ENCODE assay signal across 1 cellular context in the genomic region with DNA sequence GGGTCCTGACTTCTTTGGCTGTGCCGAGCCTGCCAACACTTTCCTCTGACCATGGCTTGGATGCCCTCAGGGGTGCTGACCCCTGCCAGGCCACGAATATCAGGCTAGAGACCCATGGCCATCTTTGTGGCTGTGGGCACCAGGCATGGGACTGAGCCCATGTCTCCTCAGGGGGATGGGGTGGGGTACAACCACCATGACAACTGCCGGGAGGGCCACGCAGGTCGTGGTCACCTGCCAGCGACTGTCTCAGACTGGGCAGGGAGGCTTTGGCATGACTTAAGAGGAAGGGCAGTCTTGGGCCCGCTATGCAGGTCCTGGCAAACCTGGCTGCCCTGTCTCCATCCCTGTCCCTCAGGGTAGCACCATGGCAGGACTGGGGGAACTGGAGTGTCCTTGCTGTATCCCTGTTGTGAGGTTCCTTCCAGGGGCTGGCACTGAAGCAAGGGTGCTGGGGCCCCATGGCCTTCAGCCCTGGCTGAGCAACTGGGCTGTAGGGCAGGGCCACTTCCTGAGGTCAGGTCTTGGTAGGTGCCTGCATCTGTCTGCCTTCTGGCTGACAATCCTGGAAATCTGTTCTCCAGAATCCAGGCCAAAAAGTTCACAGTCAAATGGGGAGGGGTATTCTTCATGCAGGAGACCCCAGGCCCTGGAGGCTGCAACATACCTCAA.
TF ChIP-seq lines count a peak whose summit lies in the region.

No MANE protein-coding gene starts in this region.

TF ChIP-seq in HepG2, 621 proteins besides CTCF, POLR2A, EP300 and RAD21 (continues in another document):
- TF ChIP-seq CC2D1A (CRISPR knock-in tag; IDR thresholded peaks at IDR 0.05) = no peak
- no peak for TF ChIP-seq ZNF451 (CRISPR knock-in tag; IDR thresholded peaks at IDR 0.05)
- TF ChIP-seq ZNF234 (CRISPR knock-in tag; conservative IDR thresholded peaks at IDR 0.05) = no peak
- TF ChIP-seq, protein P1, sequence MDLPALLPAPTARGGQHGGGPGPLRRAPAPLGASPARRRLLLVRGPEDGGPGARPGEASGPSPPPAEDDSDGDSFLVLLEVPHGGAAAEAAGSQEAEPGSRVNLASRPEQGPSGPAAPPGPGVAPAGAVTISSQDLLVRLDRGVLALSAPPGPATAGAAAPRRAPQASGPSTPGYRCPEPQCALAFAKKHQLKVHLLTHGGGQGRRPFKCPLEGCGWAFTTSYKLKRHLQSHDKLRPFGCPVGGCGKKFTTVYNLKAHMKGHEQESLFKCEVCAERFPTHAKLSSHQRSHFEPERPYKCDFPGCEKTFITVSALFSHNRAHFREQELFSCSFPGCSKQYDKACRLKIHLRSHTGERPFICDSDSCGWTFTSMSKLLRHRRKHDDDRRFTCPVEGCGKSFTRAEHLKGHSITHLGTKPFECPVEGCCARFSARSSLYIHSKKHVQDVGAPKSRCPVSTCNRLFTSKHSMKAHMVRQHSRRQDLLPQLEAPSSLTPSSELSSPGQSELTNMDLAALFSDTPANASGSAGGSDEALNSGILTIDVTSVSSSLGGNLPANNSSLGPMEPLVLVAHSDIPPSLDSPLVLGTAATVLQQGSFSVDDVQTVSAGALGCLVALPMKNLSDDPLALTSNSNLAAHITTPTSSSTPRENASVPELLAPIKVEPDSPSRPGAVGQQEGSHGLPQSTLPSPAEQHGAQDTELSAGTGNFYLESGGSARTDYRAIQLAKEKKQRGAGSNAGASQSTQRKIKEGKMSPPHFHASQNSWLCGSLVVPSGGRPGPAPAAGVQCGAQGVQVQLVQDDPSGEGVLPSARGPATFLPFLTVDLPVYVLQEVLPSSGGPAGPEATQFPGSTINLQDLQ (CRISPR knock-in tag; IDR thresholded peaks at IDR 0.05) = no peak
- TF ChIP-seq, protein P2, sequence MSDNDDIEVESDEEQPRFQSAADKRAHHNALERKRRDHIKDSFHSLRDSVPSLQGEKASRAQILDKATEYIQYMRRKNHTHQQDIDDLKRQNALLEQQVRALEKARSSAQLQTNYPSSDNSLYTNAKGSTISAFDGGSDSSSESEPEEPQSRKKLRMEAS (IDR thresholded peaks at IDR 0.05) = no peak; the same call in 1 of the 2 replicates
- no peak for TF ChIP-seq CCDC6 (CRISPR knock-in tag; IDR thresholded peaks at IDR 0.05)
- TF ChIP-seq, protein P3, sequence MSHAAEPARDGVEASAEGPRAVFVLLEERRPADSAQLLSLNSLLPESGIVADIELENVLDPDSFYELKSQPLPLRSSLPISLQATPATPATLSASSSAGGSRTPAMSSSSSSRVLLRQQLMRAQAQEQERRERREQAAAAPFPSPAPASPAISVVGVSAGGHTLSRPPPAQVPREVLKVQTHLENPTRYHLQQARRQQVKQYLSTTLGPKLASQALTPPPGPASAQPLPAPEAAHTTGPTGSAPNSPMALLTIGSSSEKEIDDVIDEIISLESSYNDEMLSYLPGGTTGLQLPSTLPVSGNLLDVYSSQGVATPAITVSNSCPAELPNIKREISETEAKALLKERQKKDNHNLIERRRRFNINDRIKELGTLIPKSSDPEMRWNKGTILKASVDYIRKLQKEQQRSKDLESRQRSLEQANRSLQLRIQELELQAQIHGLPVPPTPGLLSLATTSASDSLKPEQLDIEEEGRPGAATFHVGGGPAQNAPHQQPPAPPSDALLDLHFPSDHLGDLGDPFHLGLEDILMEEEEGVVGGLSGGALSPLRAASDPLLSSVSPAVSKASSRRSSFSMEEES (CRISPR knock-in tag; IDR thresholded peaks at IDR 0.05) = no peak
- no peak for TF ChIP-seq ZBTB1 (CRISPR knock-in tag; IDR thresholded peaks at IDR 0.05; ENCODE audit: borderline replicate concordance)
- TF ChIP-seq ZNF563 (CRISPR knock-in tag; IDR thresholded peaks at IDR 0.05) = no peak
- TF ChIP-seq, protein P4, sequence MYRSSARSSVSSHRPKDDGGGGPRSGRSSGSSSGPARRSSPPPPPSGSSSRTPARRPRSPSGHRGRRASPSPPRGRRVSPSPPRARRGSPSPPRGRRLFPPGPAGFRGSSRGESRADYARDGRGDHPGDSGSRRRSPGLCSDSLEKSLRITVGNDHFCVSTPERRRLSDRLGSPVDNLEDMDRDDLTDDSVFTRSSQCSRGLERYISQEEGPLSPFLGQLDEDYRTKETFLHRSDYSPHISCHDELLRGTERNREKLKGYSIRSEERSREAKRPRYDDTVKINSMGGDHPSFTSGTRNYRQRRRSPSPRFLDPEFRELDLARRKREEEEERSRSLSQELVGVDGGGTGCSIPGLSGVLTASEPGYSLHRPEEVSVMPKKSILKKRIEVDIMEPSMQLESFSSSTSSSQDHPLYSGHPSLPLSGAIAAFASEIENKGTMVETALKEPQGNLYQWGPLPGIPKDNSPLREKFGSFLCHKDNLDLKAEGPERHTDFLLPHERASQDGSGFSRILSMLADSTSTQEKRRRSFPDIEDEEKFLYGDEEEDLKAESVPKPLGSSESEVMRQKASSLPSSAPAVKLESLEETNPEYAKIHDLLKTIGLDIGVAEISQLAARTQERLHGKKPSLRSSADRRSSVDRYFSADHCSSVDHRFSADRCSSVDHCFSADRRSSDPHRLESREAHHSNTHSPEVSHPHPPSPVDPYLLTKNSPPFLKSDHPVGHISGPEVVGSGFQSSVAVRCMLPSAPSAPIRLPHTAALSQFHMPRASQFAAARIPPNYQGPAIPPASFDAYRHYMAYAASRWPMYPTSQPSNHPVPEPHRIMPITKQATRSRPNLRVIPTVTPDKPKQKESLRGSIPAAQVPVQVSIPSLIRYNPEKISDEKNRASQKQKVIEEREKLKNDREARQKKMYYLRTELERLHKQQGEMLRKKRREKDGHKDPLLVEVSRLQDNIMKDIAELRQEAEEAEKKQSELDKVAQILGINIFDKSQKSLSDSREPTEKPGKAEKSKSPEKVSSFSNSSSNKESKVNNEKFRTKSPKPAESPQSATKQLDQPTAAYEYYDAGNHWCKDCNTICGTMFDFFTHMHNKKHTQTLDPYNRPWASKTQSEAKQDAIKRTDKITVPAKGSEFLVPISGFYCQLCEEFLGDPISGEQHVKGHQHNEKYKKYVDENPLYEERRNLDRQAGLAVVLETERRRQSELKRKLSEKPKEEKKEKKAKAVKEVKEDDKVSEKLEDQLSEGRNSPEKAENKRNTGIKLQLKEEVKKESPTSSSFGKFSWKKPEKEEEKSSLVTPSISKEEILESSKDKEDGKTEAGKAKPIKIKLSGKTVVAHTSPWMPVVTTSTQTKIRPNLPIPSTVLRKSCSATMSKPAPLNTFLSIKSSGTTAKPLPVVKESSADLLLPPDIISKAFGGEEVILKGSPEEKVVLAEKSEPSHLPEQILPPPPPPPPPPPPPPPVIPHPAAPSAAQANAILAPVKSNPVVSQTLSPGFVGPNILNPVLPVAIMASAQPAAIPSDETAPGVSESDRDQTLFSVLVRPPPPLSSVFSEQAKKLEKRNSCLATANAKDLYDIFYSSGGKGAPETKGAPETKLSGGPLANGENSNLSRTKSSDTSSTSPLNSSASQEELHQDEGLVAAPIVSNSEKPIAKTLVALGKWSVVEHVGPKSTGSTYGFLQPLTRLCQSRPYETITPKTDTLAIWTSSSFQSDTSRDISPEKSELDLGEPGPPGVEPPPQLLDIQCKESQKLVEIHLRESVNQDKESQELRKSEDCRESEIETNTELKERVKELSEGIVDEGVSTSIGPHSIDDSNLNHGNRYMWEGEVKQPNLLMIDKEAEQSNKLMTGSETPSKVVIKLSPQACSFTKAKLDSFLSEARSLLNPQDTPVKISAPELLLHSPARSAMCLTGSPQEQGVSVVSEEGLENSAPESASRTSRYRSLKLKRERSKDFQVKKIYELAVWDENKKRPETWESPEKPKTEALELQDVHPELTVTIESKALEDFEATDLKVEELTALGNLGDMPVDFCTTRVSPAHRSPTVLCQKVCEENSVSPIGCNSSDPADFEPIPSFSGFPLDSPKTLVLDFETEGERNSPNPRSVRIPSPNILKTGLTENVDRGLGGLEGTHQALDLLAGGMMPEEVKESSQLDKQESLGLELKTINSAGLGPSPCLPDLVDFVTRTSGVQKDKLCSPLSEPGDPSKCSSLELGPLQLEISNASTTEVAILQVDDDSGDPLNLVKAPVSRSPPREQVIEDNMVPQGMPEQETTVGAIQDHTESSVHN (CRISPR knock-in tag; IDR thresholded peaks at IDR 0.05) = no peak
- TF ChIP-seq ZNF547 (CRISPR knock-in tag; IDR thresholded peaks at IDR 0.05) = no peak
- TF ChIP-seq ZNF331 (CRISPR knock-in tag; IDR thresholded peaks at IDR 0.05) = no peak
- TF ChIP-seq, protein P5, sequence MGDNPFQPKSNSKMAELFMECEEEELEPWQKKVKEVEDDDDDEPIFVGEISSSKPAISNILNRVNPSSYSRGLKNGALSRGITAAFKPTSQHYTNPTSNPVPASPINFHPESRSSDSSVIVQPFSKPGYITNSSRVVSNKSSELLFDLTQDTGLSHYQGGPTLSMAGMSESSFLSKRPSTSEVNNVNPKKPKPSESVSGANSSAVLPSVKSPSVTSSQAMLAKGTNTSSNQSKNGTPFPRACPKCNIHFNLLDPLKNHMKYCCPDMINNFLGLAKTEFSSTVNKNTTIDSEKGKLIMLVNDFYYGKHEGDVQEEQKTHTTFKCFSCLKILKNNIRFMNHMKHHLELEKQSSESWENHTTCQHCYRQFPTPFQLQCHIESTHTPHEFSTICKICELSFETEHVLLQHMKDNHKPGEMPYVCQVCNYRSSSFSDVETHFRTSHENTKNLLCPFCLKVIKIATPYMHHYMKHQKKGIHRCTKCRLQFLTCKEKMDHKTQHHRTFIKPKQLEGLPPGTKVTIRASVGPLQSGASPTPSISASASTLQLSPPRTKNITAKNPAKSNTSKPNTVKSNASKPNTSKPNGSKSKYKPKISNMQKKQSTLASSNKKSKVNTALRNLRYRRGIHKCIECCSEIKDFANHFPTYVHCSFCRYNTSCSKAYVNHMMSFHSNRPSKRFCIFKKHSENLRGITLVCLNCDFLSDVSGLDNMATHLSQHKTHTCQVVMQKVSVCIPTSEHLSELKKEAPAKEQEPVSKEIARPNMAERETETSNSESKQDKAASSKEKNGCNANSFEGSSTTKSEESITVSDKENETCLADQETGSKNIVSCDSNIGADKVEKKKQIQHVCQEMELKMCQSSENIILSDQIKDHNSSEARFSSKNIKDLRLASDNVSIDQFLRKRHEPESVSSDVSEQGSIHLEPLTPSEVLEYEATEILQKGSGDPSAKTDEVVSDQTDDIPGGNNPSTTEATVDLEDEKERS (CRISPR knock-in tag; IDR thresholded peaks at IDR 0.05) = no peak
- TF ChIP-seq ZBTB20 (CRISPR knock-in tag; IDR thresholded peaks at IDR 0.05; ENCODE audit: borderline replicate concordance, low read depth) = no peak
- TF ChIP-seq, protein P6, sequence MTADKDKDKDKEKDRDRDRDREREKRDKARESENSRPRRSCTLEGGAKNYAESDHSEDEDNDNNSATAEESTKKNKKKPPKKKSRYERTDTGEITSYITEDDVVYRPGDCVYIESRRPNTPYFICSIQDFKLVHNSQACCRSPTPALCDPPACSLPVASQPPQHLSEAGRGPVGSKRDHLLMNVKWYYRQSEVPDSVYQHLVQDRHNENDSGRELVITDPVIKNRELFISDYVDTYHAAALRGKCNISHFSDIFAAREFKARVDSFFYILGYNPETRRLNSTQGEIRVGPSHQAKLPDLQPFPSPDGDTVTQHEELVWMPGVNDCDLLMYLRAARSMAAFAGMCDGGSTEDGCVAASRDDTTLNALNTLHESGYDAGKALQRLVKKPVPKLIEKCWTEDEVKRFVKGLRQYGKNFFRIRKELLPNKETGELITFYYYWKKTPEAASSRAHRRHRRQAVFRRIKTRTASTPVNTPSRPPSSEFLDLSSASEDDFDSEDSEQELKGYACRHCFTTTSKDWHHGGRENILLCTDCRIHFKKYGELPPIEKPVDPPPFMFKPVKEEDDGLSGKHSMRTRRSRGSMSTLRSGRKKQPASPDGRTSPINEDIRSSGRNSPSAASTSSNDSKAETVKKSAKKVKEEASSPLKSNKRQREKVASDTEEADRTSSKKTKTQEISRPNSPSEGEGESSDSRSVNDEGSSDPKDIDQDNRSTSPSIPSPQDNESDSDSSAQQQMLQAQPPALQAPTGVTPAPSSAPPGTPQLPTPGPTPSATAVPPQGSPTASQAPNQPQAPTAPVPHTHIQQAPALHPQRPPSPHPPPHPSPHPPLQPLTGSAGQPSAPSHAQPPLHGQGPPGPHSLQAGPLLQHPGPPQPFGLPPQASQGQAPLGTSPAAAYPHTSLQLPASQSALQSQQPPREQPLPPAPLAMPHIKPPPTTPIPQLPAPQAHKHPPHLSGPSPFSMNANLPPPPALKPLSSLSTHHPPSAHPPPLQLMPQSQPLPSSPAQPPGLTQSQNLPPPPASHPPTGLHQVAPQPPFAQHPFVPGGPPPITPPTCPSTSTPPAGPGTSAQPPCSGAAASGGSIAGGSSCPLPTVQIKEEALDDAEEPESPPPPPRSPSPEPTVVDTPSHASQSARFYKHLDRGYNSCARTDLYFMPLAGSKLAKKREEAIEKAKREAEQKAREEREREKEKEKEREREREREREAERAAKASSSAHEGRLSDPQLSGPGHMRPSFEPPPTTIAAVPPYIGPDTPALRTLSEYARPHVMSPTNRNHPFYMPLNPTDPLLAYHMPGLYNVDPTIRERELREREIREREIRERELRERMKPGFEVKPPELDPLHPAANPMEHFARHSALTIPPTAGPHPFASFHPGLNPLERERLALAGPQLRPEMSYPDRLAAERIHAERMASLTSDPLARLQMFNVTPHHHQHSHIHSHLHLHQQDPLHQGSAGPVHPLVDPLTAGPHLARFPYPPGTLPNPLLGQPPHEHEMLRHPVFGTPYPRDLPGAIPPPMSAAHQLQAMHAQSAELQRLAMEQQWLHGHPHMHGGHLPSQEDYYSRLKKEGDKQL (CRISPR knock-in tag; IDR thresholded peaks at IDR 0.05; ENCODE audit: low read depth) = no peak
- no peak for TF ChIP-seq KDM5A (IDR thresholded peaks at IDR 0.05; ENCODE audit: borderline replicate concordance, low read length)
- no peak for TF ChIP-seq ZC3H13 (CRISPR knock-in tag; IDR thresholded peaks at IDR 0.05)
- peak; percentile 8; the same call in 1 of the 2 replicates for TF ChIP-seq NR2F6 (IDR thresholded peaks at IDR 0.05)
- TF ChIP-seq NR2F6 (CRISPR knock-in tag; IDR thresholded peaks at IDR 0.05) = no peak
- no peak for TF ChIP-seq HNRNPK (IDR thresholded peaks at IDR 0.05; ENCODE audit: low read depth, low read length, poor library complexity, severe bottlenecking)
- no peak for TF ChIP-seq ZNF782 (CRISPR knock-in tag; IDR thresholded peaks at IDR 0.05; ENCODE audit: borderline replicate concordance)
- TF ChIP-seq HNRNPL (IDR thresholded peaks at IDR 0.05; ENCODE audit: low read depth, low read length) = 0 out of 2 replicates have a peak, but pooled peaks have one; percentile 30
- TF ChIP-seq ZNF484 (CRISPR knock-in tag; IDR thresholded peaks at IDR 0.05; ENCODE audit: borderline replicate concordance, low read depth) = no peak
- 0 out of 2 replicates have a peak, but pooled peaks have one; percentile 36 for TF ChIP-seq NRL (CRISPR knock-in tag; IDR thresholded peaks at IDR 0.05; ENCODE audit: borderline replicate concordance)
- no peak for TF ChIP-seq MATR3 (CRISPR knock-in tag; IDR thresholded peaks at IDR 0.05)
- TF ChIP-seq SRSF4 (IDR thresholded peaks at IDR 0.05; ENCODE audit: low read depth, low read length, poor library complexity, severe bottlenecking) = no peak
- TF ChIP-seq RFX1 (IDR thresholded peaks at IDR 0.05) = no peak
- TF ChIP-seq, protein P7, sequence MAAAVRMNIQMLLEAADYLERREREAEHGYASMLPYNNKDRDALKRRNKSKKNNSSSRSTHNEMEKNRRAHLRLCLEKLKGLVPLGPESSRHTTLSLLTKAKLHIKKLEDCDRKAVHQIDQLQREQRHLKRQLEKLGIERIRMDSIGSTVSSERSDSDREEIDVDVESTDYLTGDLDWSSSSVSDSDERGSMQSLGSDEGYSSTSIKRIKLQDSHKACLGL (CRISPR knock-in tag; IDR thresholded peaks at IDR 0.05) = no peak
- TF ChIP-seq ATM (IDR thresholded peaks at IDR 0.05; ENCODE audit: borderline replicate concordance) = no peak
- TF ChIP-seq ZNF44 (CRISPR knock-in tag; IDR thresholded peaks at IDR 0.05) = no peak
- no peak for TF ChIP-seq ZBTB8A (CRISPR knock-in tag; IDR thresholded peaks at IDR 0.05; ENCODE audit: borderline replicate concordance, low read depth)
- TF ChIP-seq ZKSCAN8 (CRISPR knock-in tag; IDR thresholded peaks at IDR 0.05; ENCODE audit: borderline replicate concordance) = no peak
- TF ChIP-seq ZNF589 (CRISPR knock-in tag; conservative IDR thresholded peaks at IDR 0.05) = no peak
- TF ChIP-seq THYN1 (CRISPR knock-in tag; IDR thresholded peaks at IDR 0.05; ENCODE audit: borderline replicate concordance, low read depth) = no peak
- TF ChIP-seq SCMH1 (CRISPR knock-in tag; IDR thresholded peaks at IDR 0.05; ENCODE audit: borderline replicate concordance) = no peak
